1 cellular context compared by ENCODE assay signal in the genomic region with DNA sequence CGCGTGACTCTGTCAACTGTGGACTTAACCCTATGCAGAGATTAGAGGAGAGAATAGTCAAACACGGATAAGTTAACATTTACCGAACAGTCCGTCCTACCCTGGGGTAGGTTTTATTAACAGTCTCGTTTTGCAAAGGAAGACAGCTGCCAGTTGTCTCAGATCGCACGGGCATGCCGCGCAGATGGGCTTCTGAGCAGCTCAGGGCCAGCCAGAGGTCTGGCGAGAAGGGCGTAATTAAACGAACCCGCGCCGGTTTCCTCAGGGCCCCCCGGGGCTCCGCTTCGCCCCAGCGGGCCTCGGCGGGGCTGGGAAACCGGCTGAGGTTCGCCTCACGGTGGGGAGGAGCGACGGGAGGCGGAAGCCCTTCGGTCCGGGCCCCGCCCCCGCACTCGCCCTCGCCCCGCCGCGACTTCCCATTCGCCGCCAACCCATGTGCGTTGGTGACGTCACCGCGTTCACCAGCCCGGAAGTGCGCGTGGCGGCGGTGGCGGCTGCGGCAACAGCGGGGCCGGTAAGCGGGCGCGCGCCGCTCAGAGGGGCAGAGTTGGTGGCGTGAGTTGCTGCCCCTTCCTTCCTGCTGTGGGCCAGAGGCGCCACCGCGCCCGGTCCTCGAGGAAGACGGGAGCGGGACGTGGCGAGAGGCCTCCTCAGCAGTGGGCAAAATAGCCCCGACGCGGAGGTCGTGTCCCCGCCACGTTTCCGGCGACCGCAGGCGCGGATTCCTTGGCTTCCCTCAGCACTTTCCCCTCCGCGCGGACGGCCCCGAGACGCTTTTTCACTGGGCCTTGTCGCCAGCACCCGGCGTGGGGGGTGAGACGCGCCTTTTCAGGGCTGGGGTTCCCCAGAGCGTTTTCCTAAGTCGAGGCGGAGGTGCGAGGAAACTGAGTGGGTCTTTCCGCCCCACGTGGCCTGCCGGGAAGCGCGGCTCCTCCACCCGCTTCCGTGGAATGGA.
TF ChIP-seq lines count a peak whose summit lies in the region.

Gene TRNT1, plus strand, starts transcription at position 464 of the 955 bp plus-strand sequence. CDS start 2,101 bp downstream, outside the sequence.

TF ChIP-seq in HepG2, 621 proteins besides CTCF, POLR2A, EP300 and RAD21 (continued from another document and continues in another):
- TF ChIP-seq ZNF407 (CRISPR knock-in tag; IDR thresholded peaks at IDR 0.05; ENCODE audit: not compliant biosample characterization) (peak; percentile 86), HNRNPH1 (optimal IDR thresholded peaks at IDR 0.05; ENCODE audit: low read depth, low read length) (no peak), ZBTB20 (CRISPR knock-in tag; IDR thresholded peaks at IDR 0.05; ENCODE audit: borderline replicate concordance, low read depth) (no peak; the same call in 1 of the 2 replicates), FOXP4 (CRISPR knock-in tag; IDR thresholded peaks at IDR 0.05) (0 out of 2 replicates have a peak, but pooled peaks have one; percentile 28), ZSCAN9 (CRISPR knock-in tag; IDR thresholded peaks at IDR 0.05; ENCODE audit: borderline replicate concordance) (peak; percentile 37; the same call in 1 of the 2 replicates), TEAD2 (CRISPR knock-in tag; IDR thresholded peaks at IDR 0.05) (no peak), ZNF160 (CRISPR knock-in tag; IDR thresholded peaks at IDR 0.05) (peak; percentile 51; the same call in 1 of the 2 replicates), CREB3 (CRISPR knock-in tag; IDR thresholded peaks at IDR 0.05) (peak; percentile 88; the same call in 1 of the 2 replicates), WIZ (CRISPR knock-in tag; IDR thresholded peaks at IDR 0.05) (no peak), HBP1 (CRISPR knock-in tag; IDR thresholded peaks at IDR 0.05; ENCODE audit: low read depth) (peak; percentile 51; the same call in 1 of the 2 replicates), ZNF274 (CRISPR knock-in tag; IDR thresholded peaks at IDR 0.05) (peak; percentile 93), PAWR (CRISPR knock-in tag; IDR thresholded peaks at IDR 0.05; ENCODE audit: borderline replicate concordance) (no peak), ZNF180 (CRISPR knock-in tag; IDR thresholded peaks at IDR 0.05; ENCODE audit: borderline replicate concordance, low read depth) (no peak), TCF12 (IDR thresholded peaks at IDR 0.05) (no peak), TCF12 (CRISPR knock-in tag; IDR thresholded peaks at IDR 0.05) (no peak), AKAP8 (CRISPR knock-in tag; IDR thresholded peaks at IDR 0.05) (no peak), KAT7 (CRISPR knock-in tag; IDR thresholded peaks at IDR 0.05; ENCODE audit: borderline replicate concordance) (0 out of 2 replicates have a peak, but pooled peaks have one; percentile 73), DR1 (CRISPR knock-in tag; IDR thresholded peaks at IDR 0.05) (peak; percentile 51; the same call in 1 of the 2 replicates), ZNF329 (CRISPR knock-in tag; IDR thresholded peaks at IDR 0.05; ENCODE audit: low read depth) (no peak), HMGXB3 (CRISPR knock-in tag; IDR thresholded peaks at IDR 0.05; ENCODE audit: borderline replicate concordance) (no peak; the same call in 1 of the 2 replicates), ZNF740 (CRISPR knock-in tag; IDR thresholded peaks at IDR 0.05) (peak; percentile 74; the same call in 1 of the 2 replicates), SMARCC2 (IDR thresholded peaks at IDR 0.05) (no peak), TSC22D2 (CRISPR knock-in tag; IDR thresholded peaks at IDR 0.05; ENCODE audit: borderline replicate concordance) (no peak)
- TF ChIP-seq, protein P1, sequence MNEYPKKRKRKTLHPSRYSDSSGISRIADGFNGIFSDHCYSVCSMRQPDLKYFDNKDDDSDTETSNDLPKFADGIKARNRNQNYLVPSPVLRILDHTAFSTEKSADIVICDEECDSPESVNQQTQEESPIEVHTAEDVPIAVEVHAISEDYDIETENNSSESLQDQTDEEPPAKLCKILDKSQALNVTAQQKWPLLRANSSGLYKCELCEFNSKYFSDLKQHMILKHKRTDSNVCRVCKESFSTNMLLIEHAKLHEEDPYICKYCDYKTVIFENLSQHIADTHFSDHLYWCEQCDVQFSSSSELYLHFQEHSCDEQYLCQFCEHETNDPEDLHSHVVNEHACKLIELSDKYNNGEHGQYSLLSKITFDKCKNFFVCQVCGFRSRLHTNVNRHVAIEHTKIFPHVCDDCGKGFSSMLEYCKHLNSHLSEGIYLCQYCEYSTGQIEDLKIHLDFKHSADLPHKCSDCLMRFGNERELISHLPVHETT (CRISPR knock-in tag; conservative IDR thresholded peaks at IDR 0.05), result 0 out of 2 replicates have a peak, but pooled peaks have one; percentile 57
- TF ChIP-seq, protein P2, sequence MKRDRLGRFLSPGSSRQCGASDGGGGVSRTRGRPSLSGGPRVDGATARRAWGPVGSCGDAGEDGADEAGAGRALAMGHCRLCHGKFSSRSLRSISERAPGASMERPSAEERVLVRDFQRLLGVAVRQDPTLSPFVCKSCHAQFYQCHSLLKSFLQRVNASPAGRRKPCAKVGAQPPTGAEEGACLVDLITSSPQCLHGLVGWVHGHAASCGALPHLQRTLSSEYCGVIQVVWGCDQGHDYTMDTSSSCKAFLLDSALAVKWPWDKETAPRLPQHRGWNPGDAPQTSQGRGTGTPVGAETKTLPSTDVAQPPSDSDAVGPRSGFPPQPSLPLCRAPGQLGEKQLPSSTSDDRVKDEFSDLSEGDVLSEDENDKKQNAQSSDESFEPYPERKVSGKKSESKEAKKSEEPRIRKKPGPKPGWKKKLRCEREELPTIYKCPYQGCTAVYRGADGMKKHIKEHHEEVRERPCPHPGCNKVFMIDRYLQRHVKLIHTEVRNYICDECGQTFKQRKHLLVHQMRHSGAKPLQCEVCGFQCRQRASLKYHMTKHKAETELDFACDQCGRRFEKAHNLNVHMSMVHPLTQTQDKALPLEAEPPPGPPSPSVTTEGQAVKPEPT (CRISPR knock-in tag; IDR thresholded peaks at IDR 0.05; ENCODE audit: low read depth), result 0 out of 2 replicates have a peak, but pooled peaks have one; percentile 21
- TF ChIP-seq, protein P3, sequence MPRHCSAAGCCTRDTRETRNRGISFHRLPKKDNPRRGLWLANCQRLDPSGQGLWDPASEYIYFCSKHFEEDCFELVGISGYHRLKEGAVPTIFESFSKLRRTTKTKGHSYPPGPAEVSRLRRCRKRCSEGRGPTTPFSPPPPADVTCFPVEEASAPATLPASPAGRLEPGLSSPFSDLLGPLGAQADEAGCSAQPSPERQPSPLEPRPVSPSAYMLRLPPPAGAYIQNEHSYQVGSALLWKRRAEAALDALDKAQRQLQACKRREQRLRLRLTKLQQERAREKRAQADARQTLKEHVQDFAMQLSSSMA (CRISPR knock-in tag; IDR thresholded peaks at IDR 0.05), result no peak
